In the genomic region with DNA sequence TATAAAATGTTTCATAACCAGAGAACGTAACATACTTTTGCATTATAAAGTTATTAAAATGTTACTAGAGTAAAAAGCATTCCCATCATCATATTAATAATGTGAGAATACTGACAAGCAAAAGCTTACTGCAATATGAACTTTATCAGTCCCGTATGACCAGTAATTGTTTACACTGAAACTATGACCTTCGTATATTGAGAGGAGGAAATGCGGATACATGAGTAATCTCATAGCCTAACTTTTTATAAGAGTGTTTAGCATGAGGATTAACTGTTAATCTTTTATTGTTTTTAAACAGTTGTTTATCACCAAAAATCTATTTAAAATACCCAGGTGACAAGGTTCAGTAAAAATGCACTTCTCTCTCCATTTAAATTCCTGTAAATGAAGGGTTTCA, we compare ENCODE assay signal across 25 cellular contexts.
"Had no signal": no experiment of that assay in that cellular context is flagged by ENCODE, and none has a peak within 500 bp of the region (broad histone marks: within the 10 kb centered on the region; RNA-seq: fewer than 3 reads in every experiment).

No MANE protein-coding gene starts in this region.

- H3K27ac ChIP-seq: colonic mucosa, foreskin keratinocyte, parathyroid adenoma, psoas muscle, right atrium auricular region, sigmoid colon, skin epidermis, testis, tibial nerve had no signal

- H3K4me1 ChIP-seq: colonic mucosa, foreskin keratinocyte, parathyroid adenoma, psoas muscle, right atrium auricular region, sigmoid colon, testis, tibial nerve had no signal

- ATAC-seq: foreskin keratinocyte; left cardiac atrium; left ventricle myocardium superior; natural killer cell treated with Interleukin-12 subunit alpha and Interleukin-12 subunit beta and Interleukin-15 and Interleukin-18, amount 100 ng/mL, for 72 hours; psoas muscle; stimulated activated naive B cell treated with anti-CD40 and anti-IgM and Interleukin-4, amounts not matched to agents 10 μg/mL and 1 μg/mL and 100 μg/mL, for 72 hours; stimulated activated naive CD8-positive, alpha-beta T cell treated with anti-CD3 and anti-CD28 coated beads, Interleukin-15, amount 100 ng/mL, for 72 hours had no signal

- H3K79me2 ChIP-seq: parathyroid adenoma had no signal

- H3K36me3 ChIP-seq: colonic mucosa, right atrium auricular region, sigmoid colon, tibial nerve had no signal

- DNase-seq: colonic mucosa; dermis blood vessel endothelial cell; erythroblast; foreskin keratinocyte; immature natural killer cell; kidney; left cardiac atrium; left ventricle myocardium superior; mesenchymal stem cell; midbrain; occipital lobe; psoas muscle; sigmoid colon; stimulated activated CD4-positive, alpha-beta T cell treated with anti-CD3 and anti-CD28 coated beads, Interleukin-2, amount 100 ng/mL, for 24 hours; stimulated activated CD4-positive, alpha-beta T cell treated with anti-CD3 and anti-CD28 coated beads, Interleukin-4, amount 100 ng/mL, for 4 hours; stimulated activated naive B cell treated with anti-CD40 and anti-IgM and Interleukin-4, amounts not matched to agents 10 μg/mL and 1 μg/mL and 100 μg/mL, for 72 hours; stimulated activated naive CD8-positive, alpha-beta T cell treated with anti-CD3 and anti-CD28 coated beads, Interleukin-15, amount 100 ng/mL, for 72 hours; testis had no signal

- H3K27me3 ChIP-seq: colonic mucosa, foreskin keratinocyte, right atrium auricular region, sigmoid colon, testis, tibial nerve had no signal

- H3K9me3 ChIP-seq: colonic mucosa, psoas muscle, right atrium auricular region, sigmoid colon, testis, tibial nerve had no signal

- H2AFZ ChIP-seq: parathyroid adenoma had no signal

- H3K9ac ChIP-seq: parathyroid adenoma had no signal

- H3K4me3 ChIP-seq: colonic mucosa, lung, psoas muscle, right atrium auricular region, sigmoid colon, skin epidermis, testis, tibial nerve had no signal

- FAIRE-seq: endothelial cell of umbilical vein, kidney had no signal
